ENCODE assay signal across 35 cellular contexts in genomic region chr1:55079651-55080050, GRCh38. TPM values are rescaled to one million over a fixed set of nuclear protein-coding genes. Genes with fewer than 3 reads are reported as not detected.
"Had no signal": no experiment of that assay in that cellular context is flagged by ENCODE, and none has a peak within 500 bp of the region (broad histone marks: within the 10 kb centered on the region; RNA-seq: fewer than 3 reads in every experiment).

No MANE protein-coding gene starts in this region.

- H3K27me3 ChIP-seq: brain microvascular endothelial cell, MG63, Peyer's patch had no signal

- H3K27ac ChIP-seq: brain microvascular endothelial cell, Peyer's patch, RWPE1, VCaP had no signal

- H3K4me1 ChIP-seq: Peyer's patch had no signal

- H3K4me3 Mint-ChIP-seq: activated CD4-positive, alpha-beta T cell treated with anti-CD3 and anti-CD28 coated beads, Interleukin-2, amount 10 ng/mL, durations not matched to agents 24 days and 14 days; activated CD8-positive, alpha-beta T cell treated with anti-CD3 and anti-CD28 coated beads, Interleukin-2, amount 10 ng/mL, durations not matched to agents 7 days and 5 days; activated naive CD8-positive, alpha-beta T cell treated with anti-CD3 and anti-CD28 coated beads for 36 hours; activated T-cell treated with anti-CD3 and anti-CD28 coated beads, Interleukin-2, amount 50 U/mL, for 4 hours had no signal

- DNase-seq: activated CD4-positive, alpha-beta T cell treated with anti-CD3 and anti-CD28 coated beads for 1 hour; activated CD4-positive, alpha-beta T cell treated with anti-CD3 and anti-CD28 coated beads, Interleukin-2, amount 10 ng/mL, durations not matched to agents 24 days and 14 days; activated CD4-positive, alpha-beta T cell treated with anti-CD3 and anti-CD28 coated beads, Interleukin-2, amount 50 U/mL, for 48 hours; activated CD4-positive, CD25-positive, alpha-beta regulatory T cell; activated CD8-positive, alpha-beta T cell treated with anti-CD3 and anti-CD28 coated beads, Interleukin-2, amount 10 ng/mL, durations not matched to agents 7 days and 5 days; activated effector memory CD4-positive, alpha-beta T cell treated with Interleukin-2 at 50 U/mL for 16 hours; activated naive CD4-positive, alpha-beta T cell; activated naive CD4-positive, alpha-beta T cell treated with anti-CD3 and anti-CD28 coated beads, Interleukin-2, amount 50 U/mL, for 16 hours; activated naive CD8-positive, alpha-beta T cell treated with anti-CD3 and anti-CD28 coated beads for 36 hours; activated T-cell treated with anti-CD3 and anti-CD28 coated beads, Interleukin-2, amount 50 U/mL, for 4 hours; amniotic stem cell; aorta; brain microvascular endothelial cell; central memory CD4-positive, alpha-beta T cell; Kasumi-1; MG63; NCI-H1048; NCI-H1105 treated with DMSO at 0.1 percent for 48 hours; NCI-H1436; NCI-H1694; NCI-H1930; NCI-H2081 treated with DMSO at 0.1 percent for 48 hours; NCI-H226; NCI-H446 treated with DMSO at 0.1 percent for 48 hours; NCI-H524 treated with DMSO at 0.1 percent for 48 hours; NK-92 treated with Interleukin-12 subunit alpha and Interleukin-12 subunit beta, amount 100 ng/mL, for 24 hours; PC-3; Peyer's patch; Right ventricle myocardium superior; SW 1271; T-helper 1 cell; T-helper 2 cell; T-helper 9 cell had no signal

- H3K27ac Mint-ChIP-seq: activated CD4-positive, alpha-beta T cell treated with anti-CD3 and anti-CD28 coated beads, Interleukin-2, amount 10 ng/mL, durations not matched to agents 24 days and 14 days; activated CD8-positive, alpha-beta T cell treated with anti-CD3 and anti-CD28 coated beads, Interleukin-2, amount 10 ng/mL, durations not matched to agents 7 days and 5 days; activated naive CD8-positive, alpha-beta T cell treated with anti-CD3 and anti-CD28 coated beads for 36 hours had no signal

- H3K27me3 Mint-ChIP-seq: activated CD4-positive, alpha-beta T cell treated with anti-CD3 and anti-CD28 coated beads, Interleukin-2, amount 10 ng/mL, durations not matched to agents 24 days and 14 days; activated naive CD8-positive, alpha-beta T cell treated with anti-CD3 and anti-CD28 coated beads for 36 hours had no signal

- H3K4me1 Mint-ChIP-seq: activated CD4-positive, alpha-beta T cell treated with anti-CD3 and anti-CD28 coated beads, Interleukin-2, amount 10 ng/mL, durations not matched to agents 24 days and 14 days; activated naive CD8-positive, alpha-beta T cell treated with anti-CD3 and anti-CD28 coated beads for 36 hours had no signal

- H3K9me3 ChIP-seq: MG63, Peyer's patch had no signal

- ATAC-seq: activated CD8-positive, alpha-beta T cell treated with anti-CD3 and anti-CD28 coated beads, Interleukin-2, amount 10 ng/mL, durations not matched to agents 7 days and 5 days; activated T-cell treated with anti-CD3 and anti-CD28 coated beads, Interleukin-2, amount 50 U/mL, for 4 hours; PC-3 had no signal

- H3K4me3 ChIP-seq: MG63, Peyer's patch had no signal

- H3K9me3 Mint-ChIP-seq: activated CD4-positive, alpha-beta T cell treated with anti-CD3 and anti-CD28 coated beads, Interleukin-2, amount 10 ng/mL, durations not matched to agents 24 days and 14 days; activated naive CD8-positive, alpha-beta T cell treated with anti-CD3 and anti-CD28 coated beads for 36 hours; activated T-cell treated with anti-CD3 and anti-CD28 coated beads, Interleukin-2, amount 50 U/mL, for 4 hours had no signal

RNA-seq across cellular contexts. Expression of gene PCSK9, which starts 40.3 kb away (rescaled TPM):
- total RNA-seq: activated CD4-positive, alpha-beta T cell treated with anti-CD3 and anti-CD28 coated beads, Interleukin-2, amount 10 ng/mL, durations not matched to agents 24 days and 14 days; activated CD8-positive, alpha-beta T cell treated with anti-CD3 and anti-CD28 coated beads, Interleukin-2, amount 10 ng/mL, durations not matched to agents 7 days and 5 days; activated naive CD8-positive, alpha-beta T cell treated with anti-CD3 and anti-CD28 coated beads for 36 hours; Right ventricle myocardium superior had no signal
